Comparison of ENCODE assay signal across 9 cellular contexts in the genomic region with DNA sequence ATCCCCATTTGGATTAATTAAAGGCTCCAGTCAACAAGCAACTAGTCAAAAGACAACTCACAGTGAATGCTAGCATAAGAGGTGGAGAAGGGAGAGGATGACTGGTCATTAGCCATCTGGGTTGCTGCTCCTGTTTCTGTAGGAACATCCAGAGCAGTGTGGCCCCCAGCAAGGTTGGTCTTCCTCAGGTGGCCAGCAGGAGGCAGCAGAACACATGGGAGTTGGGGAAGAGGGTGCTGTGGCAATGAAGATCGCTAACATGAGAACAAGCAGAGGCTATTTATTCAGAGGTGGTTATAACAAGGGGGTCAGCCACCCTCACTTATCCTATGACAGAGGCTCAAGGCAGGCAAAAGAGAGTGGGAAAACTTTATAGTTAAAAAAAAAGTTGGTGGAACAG. TPM values are rescaled to one million over a fixed set of nuclear protein-coding genes. Genes with fewer than 3 reads are reported as not detected.
A peak's percentile ranks its signal among the peaks of the same experiment; 100 is the strongest.
DNase-seq lines count a peak whose midpoint lies in the region; ATAC-seq and TF ChIP-seq lines count a peak whose summit lies in the region.
"Had no signal": no experiment of that assay in that cellular context is flagged by ENCODE, and none has a peak within 500 bp of the region (broad histone marks: within the 10 kb centered on the region; RNA-seq: fewer than 3 reads in every experiment).

No MANE protein-coding gene starts in this region.

- peaks cover 4% of the 10 kb centered on the region for H3K4me1 Mint-ChIP-seq in HFFc6 (ENCODE audit: low read depth)
- H3K4me1 Mint-ChIP-seq in activated naive CD4-positive, alpha-beta T cell treated with anti-CD3 and anti-CD28 coated beads, Interleukin-2, amount 10 ng/mL, durations not matched to agents 7 days and 5 days = no peaks in the 10 kb centered on the region

- TF ChIP-seq CTCF in HFFc6 (IDR thresholded peaks at IDR 0.05) (peak; percentile 85), lung (IDR thresholded peaks at IDR 0.05; ENCODE audit: control extremely low read depth, extremely low read depth) (peak; percentile 17), esophagus muscularis mucosa (IDR thresholded peaks at IDR 0.05) (no peak)

- H3K36me3 ChIP-seq in lung (ENCODE audit: control insufficient read depth in 2 of 2, insufficient read depth in 2 of 2, low read length in 2 of 2) (no peaks in the 10 kb centered on the region), esophagus muscularis mucosa (no peaks in the 10 kb centered on the region)

- no peak for ATAC-seq in lung (ENCODE audit: insufficient read depth, low FRiP score)

- H3K9me3 Mint-ChIP-seq in HFFc6 = no peaks in the 10 kb centered on the region
- H3K9me3 Mint-ChIP-seq in activated naive CD4-positive, alpha-beta T cell treated with anti-CD3 and anti-CD28 coated beads, Interleukin-2, amount 10 ng/mL, durations not matched to agents 7 days and 5 days = no peaks in the 10 kb centered on the region

- H3K9me3 ChIP-seq in lung (ENCODE audit: control insufficient read depth in 2 of 2, insufficient read depth in 1 of 2, low read length in 1 of 2) = peaks cover 0 to 5% of the 10 kb centered on the region in 2 donors
- peaks cover 0 to 9% (median under 1%) of the 10 kb centered on the region in 4 donors for H3K9me3 ChIP-seq in esophagus muscularis mucosa

- H3K4me3 Mint-ChIP-seq in HFFc6 = no peak overlapping the region
- no peak overlapping the region for H3K4me3 Mint-ChIP-seq in activated naive CD4-positive, alpha-beta T cell treated with anti-CD3 and anti-CD28 coated beads, Interleukin-2, amount 10 ng/mL, durations not matched to agents 7 days and 5 days

- intact Hi-C loops in esophagus muscularis mucosa (cut with DNase I) = no loop called here

- DNase-seq in NK-92 treated with Interleukin-12 subunit alpha and Interleukin-12 subunit beta, amount 100 ng/mL, for 24 hours (lab: John Stamatoyannopoulos, UW) = peak; percentile 5
- no peak for DNase-seq in NK-92 (lab: John Stamatoyannopoulos, UW; ENCODE audit: unreplicated experiment)
- DNase-seq in HFFc6 = peak; percentile 41
- DNase-seq in NCI-H526 (lab: John Stamatoyannopoulos, UW) = peak; percentile 55 to 83
- DNase-seq in activated naive CD4-positive, alpha-beta T cell treated with anti-CD3 and anti-CD28 coated beads, Interleukin-2, amount 10 ng/mL, durations not matched to agents 7 days and 5 days = peak; percentile 75
- no peak for DNase-seq in lung (ENCODE audit: low spot score)
- no peak for DNase-seq in esophagus muscularis mucosa (ENCODE audit: extremely low spot score)
- DNase-seq in NCI-H187 treated with DMSO at 0.1 percent for 48 hours (lab: John Stamatoyannopoulos, UW) = no peak

- no peaks in the 10 kb centered on the region for H3K4me1 ChIP-seq in lung (ENCODE audit: control insufficient read depth in 2 of 2, insufficient read depth in 2 of 2, low read length in 2 of 2)
- H3K4me1 ChIP-seq in esophagus muscularis mucosa = peaks cover 0 to 3% (median 0%) of the 10 kb centered on the region in 4 donors

- no peak for TF ChIP-seq POLR2A in esophagus muscularis mucosa (IDR thresholded peaks at IDR 0.05; ENCODE audit: low read depth)

- no peak overlapping the region for H3K4me3 ChIP-seq in lung
- no peak overlapping the region for H3K4me3 ChIP-seq in esophagus muscularis mucosa

- H3K27me3 Mint-ChIP-seq in HFFc6 (ENCODE audit: insufficient read depth) = peaks cover 15% of the 10 kb centered on the region; the same call in 1 of the 2 replicates
- no peaks in the 10 kb centered on the region for H3K27me3 Mint-ChIP-seq in activated naive CD4-positive, alpha-beta T cell treated with anti-CD3 and anti-CD28 coated beads, Interleukin-2, amount 10 ng/mL, durations not matched to agents 7 days and 5 days

- TF ChIP-seq EP300 in esophagus muscularis mucosa (IDR thresholded peaks at IDR 0.05) = no peak

- 14 to 39% methylated on average over 1 of the region's 1 CpG for WGBS in lung, 2 donors
- 13% methylated on average over 1 of the region's 1 CpG for WGBS in esophagus muscularis mucosa

- no peak overlapping the region for H3K27ac Mint-ChIP-seq in HFFc6
- H3K27ac Mint-ChIP-seq in activated naive CD4-positive, alpha-beta T cell treated with anti-CD3 and anti-CD28 coated beads, Interleukin-2, amount 10 ng/mL, durations not matched to agents 7 days and 5 days = no peak overlapping the region

- H3K27ac ChIP-seq in lung (ENCODE audit: low read depth in 1 of 2, low read length in 1 of 2) (no peak overlapping the region), esophagus muscularis mucosa (replicated peaks in 1 of 4) (no peak overlapping the region)

- CTCF ChIA-PET in activated naive CD4-positive, alpha-beta T cell treated with anti-CD3 and anti-CD28 coated beads, Interleukin-2, amount 10 ng/mL, durations not matched to agents 7 days and 5 days (lab: Charles Lee) = interaction anchor here (0.8 to 1.8 kb wide), 5 partner anchors 10 to 180 kb away, joined by 3 to 11 read pairs (median 3); no protein-coding TSS in a partner anchor

- no peaks in the 10 kb centered on the region for H3K36me3 Mint-ChIP-seq in HFFc6 (ENCODE audit: low read depth)
- no peaks in the 10 kb centered on the region for H3K36me3 Mint-ChIP-seq in activated naive CD4-positive, alpha-beta T cell treated with anti-CD3 and anti-CD28 coated beads, Interleukin-2, amount 10 ng/mL, durations not matched to agents 7 days and 5 days

- H3K27me3 ChIP-seq in lung (ENCODE audit: control insufficient read depth, insufficient read depth) (no peaks in the 10 kb centered on the region), esophagus muscularis mucosa (no peaks in the 10 kb centered on the region)

RNA-seq across cellular contexts. Expression of a gene that starts 21.3 kb away (rescaled TPM):
- under 1 TPM in 1 of 6 experiments, not detected in 5; 0.26 TPM for total RNA-seq in HFFc6 (2021; fragmentation: NEBNext Ultra II Directional; extraction: Animal tissue kit (Norgen Biotek cat#: 25700))
- not detected for total RNA-seq in lung
- not detected for polyA plus RNA-seq in lung
- not detected for total RNA-seq in esophagus muscularis mucosa
- total RNA-seq: urinary bladder had no signal
- polyA plus RNA-seq: urinary bladder had no signal

Comparison
In these comparisons a context has a peak if more than half of its experiments do, and no peak if none do; other contexts are left out.
1. DNase-seq: peak in NK-92 treated with Interleukin-12 subunit alpha and Interleukin-12 subunit beta, amount 100 ng/mL, for 24 hours (single experiment), HFFc6 (single experiment), NCI-H526 (2 of 2) and activated naive CD4-positive, alpha-beta T cell treated with anti-CD3 and anti-CD28 coated beads, Interleukin-2, amount 10 ng/mL, durations not matched to agents 7 days and 5 days (single experiment); none in NK-92 (single experiment), lung (single experiment), esophagus muscularis mucosa (single experiment) and NCI-H187 treated with DMSO at 0.1 percent for 48 hours (single experiment).
2. CTCF ChIP-seq: peak in HFFc6 (single experiment) and lung (single experiment); none in esophagus muscularis mucosa (0 of 3).